In the genomic region with DNA sequence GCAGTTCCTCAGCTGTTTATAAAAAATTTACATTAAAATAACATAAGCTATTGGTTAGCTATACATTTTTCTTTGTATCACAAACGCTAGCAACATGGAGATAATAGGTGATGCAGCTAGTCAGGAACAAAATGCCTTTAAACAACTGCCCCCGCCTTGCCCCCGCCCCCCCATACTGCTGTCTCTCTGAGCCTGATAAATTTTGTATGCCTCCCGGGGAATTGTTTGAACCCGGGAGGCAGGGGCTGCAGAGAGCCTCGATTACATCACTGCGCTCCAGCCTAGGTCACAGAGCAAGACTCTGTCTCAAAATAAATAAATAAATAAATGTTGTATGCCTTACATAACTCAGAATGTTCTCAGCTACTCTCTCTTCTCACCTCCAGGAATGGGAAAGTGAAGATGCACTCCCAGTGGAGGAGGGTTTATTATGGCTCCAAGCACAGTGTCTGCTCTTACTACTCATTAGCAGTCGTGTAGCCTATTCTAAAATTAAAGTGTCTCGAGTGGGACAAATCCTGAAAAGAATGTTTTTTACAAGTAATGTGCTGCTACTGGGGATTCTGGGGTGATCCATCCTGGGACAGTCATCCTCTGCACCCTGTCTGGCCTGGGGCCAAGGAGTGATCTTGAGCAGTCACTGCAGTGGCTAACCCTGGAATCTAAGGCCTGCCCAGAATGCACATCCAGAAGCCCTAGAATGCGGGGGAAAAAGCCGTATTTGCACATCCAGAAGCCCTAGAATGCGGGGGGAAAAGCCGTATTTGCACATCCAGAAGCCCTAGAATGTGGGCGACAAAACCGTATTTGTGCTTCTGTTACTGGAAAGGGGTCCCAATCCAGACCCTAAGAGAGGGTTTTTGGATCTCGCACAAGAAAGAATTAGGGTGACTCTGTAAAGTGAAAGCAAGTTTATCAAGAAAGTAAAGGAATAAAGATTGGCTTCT, we compare ENCODE assay signal across 20 cellular contexts. TPM values are rescaled to one million over a fixed set of nuclear protein-coding genes. Genes with fewer than 3 reads are reported as not detected.
DNase-seq lines count a peak whose midpoint lies in the region; ATAC-seq and TF ChIP-seq lines count a peak whose summit lies in the region.
"Had no signal": no experiment of that assay in that cellular context is flagged by ENCODE, and none has a peak within 500 bp of the region (broad histone marks: within the 10 kb centered on the region; RNA-seq: fewer than 3 reads in every experiment).

No MANE protein-coding gene starts in this region.

- H2AFZ ChIP-seq in SK-N-SH (ENCODE audit: low read depth), result no peak overlapping the region; the same call in 1 of the 2 replicates
- no peak overlapping the region for H2AFZ ChIP-seq in osteoblast (ENCODE audit: low read length)

- no peak overlapping the region for H3K9ac ChIP-seq in SK-N-SH

- ATAC-seq in GM18502 (IDR thresholded peaks at IDR 0.05; ENCODE audit: poor library complexity, unreplicated experiment) (no peak), left colon (no peak), HG02852 (IDR thresholded peaks at IDR 0.05; ENCODE audit: unreplicated experiment) (no peak)
- ATAC-seq: naive thymus-derived CD4-positive, alpha-beta T cell had no signal

- 0 out of 4 replicates have a peak, but pooled peaks of 1 of the 2 experiments have one; percentile 17 for TF ChIP-seq EP300 in SK-N-SH (IDR thresholded peaks at IDR 0.05; ENCODE audit: borderline replicate concordance in 1 of 2, low read depth in 1 of 2, low read length in 1 of 2)

- H4K20me1 ChIP-seq in SK-N-SH (ENCODE audit: insufficient read depth), result no peaks in the 10 kb centered on the region
- H4K20me1 ChIP-seq in osteoblast (ENCODE audit: insufficient read depth, low read length), result no peaks in the 10 kb centered on the region

- no peak overlapping the region for H3K4me3 ChIP-seq in SK-N-SH (ENCODE audit: low read depth in 2 of 2, low read length in 1 of 2)
- no peak overlapping the region for H3K4me3 ChIP-seq in fibroblast of pulmonary artery (replicated peaks; ENCODE audit: low read depth, low read length)
- no peak overlapping the region for H3K4me3 ChIP-seq in osteoblast (ENCODE audit: insufficient read depth, low read length)
- H3K4me3 ChIP-seq: breast epithelium, SJCRH30 had no signal

- no peak for TF ChIP-seq RAD21 in SK-N-SH (IDR thresholded peaks at IDR 0.05; ENCODE audit: low read length)

- POLR2A ChIA-PET in SK-N-SH (lab: Yijun Ruan, JAX), result no interaction called here

- H3K27ac ChIP-seq in SK-N-SH (ENCODE audit: low read depth in 2 of 2, low read length in 1 of 2) (no peak overlapping the region), osteoblast (ENCODE audit: low read depth, low read length) (no peak overlapping the region)
- H3K27ac ChIP-seq: breast epithelium, C4-2B, SJCRH30 had no signal

- H3K9me2 ChIP-seq in SK-N-SH, result no peaks in the 10 kb centered on the region

- DNase-seq in ELR (ENCODE audit: low read depth) (peak; percentile 36), SK-N-SH (no peak), fibroblast of pulmonary artery (ENCODE audit: low read depth) (peak; percentile 40), osteoblast (ENCODE audit: insufficient read length, low spot score, missing footprints) (peak; percentile 75), left colon (no peak), GF-D8 (lab: John Stamatoyannopoulos, UW) (no peak)
- DNase-seq: activated naive CD8-positive, alpha-beta T cell treated with anti-CD3 and anti-CD28 coated beads for 36 hours; KG1; mammary epithelial cell; naive thymus-derived CD4-positive, alpha-beta T cell; NCI-H1105 treated with DMSO at 0.1 percent for 48 hours; NCI-H526 treated with DMSO at 0.1 percent for 48 hours; stimulated activated CD4-positive, alpha-beta T cell treated with anti-CD3 and anti-CD28 coated beads, Interleukin-2, amount 100 ng/mL, for 24 hours; T-helper 2 cell had no signal

- H3K9me3 ChIP-seq in SK-N-SH (no peaks in the 10 kb centered on the region), osteoblast (ENCODE audit: low read depth, low read length) (no peaks in the 10 kb centered on the region)
- H3K9me3 ChIP-seq: SJCRH30 had no signal

- peaks cover 0 to 4% of the 10 kb centered on the region in 2 experiments; a peak in 1 of 4 replicates for H3K4me1 ChIP-seq in SK-N-SH (ENCODE audit: control insufficient read depth in 1 of 2, insufficient read depth in 2 of 2, low read depth in 1 of 2, low read length in 1 of 2)
- H3K4me1 ChIP-seq in osteoblast (ENCODE audit: insufficient read depth, low read length), result peaks cover 11% of the 10 kb centered on the region
- H3K4me1 ChIP-seq: breast epithelium, SJCRH30 had no signal

- no peak for TF ChIP-seq CTCF in SK-N-SH (IDR thresholded peaks at IDR 0.05)
- TF ChIP-seq CTCF in fibroblast of pulmonary artery (IDR thresholded peaks at IDR 0.05; ENCODE audit: low read length, missing control alignments), result no peak
- TF ChIP-seq CTCF in osteoblast (IDR thresholded peaks at IDR 0.05; ENCODE audit: extremely low read depth, low read depth, low read length), result no peak

- intact Hi-C loops in left colon (cut with DNase I, micrococcal nuclease), result no loop called here

- H3K27me3 ChIP-seq in SK-N-SH (ENCODE audit: insufficient read depth) (no peaks in the 10 kb centered on the region), osteoblast (ENCODE audit: insufficient read depth, low read length) (no peaks in the 10 kb centered on the region)
- H3K27me3 ChIP-seq: breast epithelium, SJCRH30 had no signal

- H3K4me2 ChIP-seq in SK-N-SH, result no peak overlapping the region
- no peak overlapping the region for H3K4me2 ChIP-seq in osteoblast (ENCODE audit: insufficient read depth, low read length)

- CTCF ChIA-PET in SK-N-SH (lab: Yijun Ruan, JAX), result no interaction called here

- H3F3A ChIP-seq in SK-N-SH (replicated peaks; ENCODE audit: insufficient read depth), result peaks cover 4% of the 10 kb centered on the region

- 65% methylated on average over 16 of the region's 16 CpGs for WGBS in SK-N-SH (ENCODE audit: low lambda C conversion rate)

- H3K36me3 ChIP-seq in SK-N-SH (replicated peaks in 1 of 2; ENCODE audit: control insufficient read depth in 1 of 2, insufficient read depth in 2 of 2, low read length in 1 of 2) (no peaks in the 10 kb centered on the region), osteoblast (ENCODE audit: insufficient read depth, low read length) (no peaks in the 10 kb centered on the region)
- H3K36me3 ChIP-seq: breast epithelium, SJCRH30 had no signal

- H3K79me2 ChIP-seq in SK-N-SH (ENCODE audit: insufficient read depth) (no peaks in the 10 kb centered on the region), osteoblast (ENCODE audit: insufficient read depth, low read length) (no peaks in the 10 kb centered on the region)

TF ChIP-seq in SK-N-SH, 30 proteins besides CTCF, POLR2A, EP300 and RAD21 (continues in another document):
- peak; percentile 17 for TF ChIP-seq JUND (IDR thresholded peaks at IDR 0.05)
- no peak for TF ChIP-seq USF1 (IDR thresholded peaks at IDR 0.05; ENCODE audit: borderline replicate concordance, low read depth)
- no peak for TF ChIP-seq IRF3 (IDR thresholded peaks at IDR 0.05; ENCODE audit: low read depth, low read length)
- TF ChIP-seq TCF12 (IDR thresholded peaks at IDR 0.05), result peak; percentile 88
- no peak for TF ChIP-seq RXRA (IDR thresholded peaks at IDR 0.05; ENCODE audit: borderline replicate concordance, low read depth)
- no peak for TF ChIP-seq EZH2phosphoT487 (IDR thresholded peaks at IDR 0.05; ENCODE audit: borderline replicate concordance, low read depth)
- TF ChIP-seq GABPA (IDR thresholded peaks at IDR 0.05; ENCODE audit: low read depth), result no peak
- no peak for TF ChIP-seq ELF1 (IDR thresholded peaks at IDR 0.05)
- TF ChIP-seq, protein P1, sequence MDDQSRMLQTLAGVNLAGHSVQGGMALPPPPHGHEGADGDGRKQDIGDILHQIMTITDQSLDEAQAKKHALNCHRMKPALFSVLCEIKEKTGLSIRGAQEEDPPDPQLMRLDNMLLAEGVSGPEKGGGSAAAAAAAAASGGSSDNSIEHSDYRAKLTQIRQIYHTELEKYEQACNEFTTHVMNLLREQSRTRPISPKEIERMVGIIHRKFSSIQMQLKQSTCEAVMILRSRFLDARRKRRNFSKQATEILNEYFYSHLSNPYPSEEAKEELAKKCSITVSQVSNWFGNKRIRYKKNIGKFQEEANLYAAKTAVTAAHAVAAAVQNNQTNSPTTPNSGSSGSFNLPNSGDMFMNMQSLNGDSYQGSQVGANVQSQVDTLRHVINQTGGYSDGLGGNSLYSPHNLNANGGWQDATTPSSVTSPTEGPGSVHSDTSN (IDR thresholded peaks at IDR 0.05), result peak; percentile 70

RNA-seq across cellular contexts. Expression of gene ZNF496, which starts 39.4 kb away (rescaled TPM):
- 23.2 and 27.5 TPM in 2 replicates for polyA plus RNA-seq in SK-N-SH (2012; rRNA removed)
- polyA plus RNA-seq in SK-N-SH (2012; cell fraction: cytosol; rRNA removed), result 14.0 and 21.1 TPM in 2 replicates
- 36.3 and 56.5 TPM in 2 replicates for polyA plus RNA-seq in SK-N-SH (2012; cell fraction: nucleus; rRNA removed)
- total RNA-seq in osteoblast (27.7 and 29.3 TPM in 2 replicates), left colon (10 to 100 TPM; 11.4 to 14.1 TPM)

RNA-seq across cellular contexts. Expression of gene NLRP3, which starts 44.9 kb away (rescaled TPM):
- polyA plus RNA-seq in SK-N-SH (2012; rRNA removed), result 0.62 and 0.87 TPM in 2 replicates
- polyA plus RNA-seq in SK-N-SH (2012; cell fraction: cytosol; rRNA removed), result 0.54 and 0.85 TPM in 2 replicates
- polyA plus RNA-seq in SK-N-SH (2012; cell fraction: nucleus; rRNA removed), result 1.3 and 2.2 TPM in 2 replicates
- total RNA-seq in osteoblast (0.36 and 0.59 TPM in 2 replicates), left colon (1 to 10 TPM in 1 of 2 donors, under 1 TPM in 1; 0.61 to 2.7 TPM)
- total RNA-seq: activated T-helper 1 cell treated with anti-CD3 and anti-CD28 coated beads, Interleukin-12 subunit alpha, Interleukin-12 subunit beta, Interleukin-2, Interleukin-4 antibody, amounts not matched to agents 30 ng/mL and 10 ng/mL and 1 ng/mL, durations not matched to agents 14 hours and 24 hours and 36 hours had no signal

Comparison
In these comparisons a context has a peak if more than half of its experiments do, and no peak if none do; other contexts are left out.
1. DNase-seq: peak in ELR (single experiment), fibroblast of pulmonary artery (single experiment) and osteoblast (single experiment); none in SK-N-SH (single experiment), left colon (0 of 2) and GF-D8 (single experiment).